In genomic region chr2:78890940-78891339, GRCh38 we compare ENCODE assay signal across 27 cellular contexts.
"Had no signal": no experiment of that assay in that cellular context is flagged by ENCODE, and none has a peak within 500 bp of the region (broad histone marks: within the 10 kb centered on the region; RNA-seq: fewer than 3 reads in every experiment).

No MANE protein-coding gene starts in this region.

- H3K36me3 Mint-ChIP-seq: activated CD4-positive, alpha-beta memory T cell treated with anti-CD3 and anti-CD28 coated beads for 36 hours; activated naive CD8-positive, alpha-beta T cell had no signal

- H3K4me1 Mint-ChIP-seq: activated CD4-positive, alpha-beta T cell treated with anti-CD3 and anti-CD28 coated beads for 36 hours; activated CD4-positive, alpha-beta T cell treated with anti-CD3 and anti-CD28 coated beads, Interleukin-2, amount 10 ng/mL, durations not matched to agents 24 days and 14 days; central memory CD8-positive, alpha-beta T cell; T-helper 17 cell had no signal

- H3K9me3 ChIP-seq: gastroesophageal sphincter had no signal

- DNase-seq: activated CD4-positive, alpha-beta memory T cell treated with anti-CD3 and anti-CD28 coated beads for 36 hours; activated CD4-positive, alpha-beta T cell treated with anti-CD3 and anti-CD28 coated beads for 36 hours; activated CD4-positive, alpha-beta T cell treated with anti-CD3 and anti-CD28 coated beads, Interleukin-2, amount 10 ng/mL, durations not matched to agents 24 days and 14 days; activated CD4-positive, CD25-positive, alpha-beta regulatory T cell; activated CD4-positive, CD25-positive, alpha-beta regulatory T cell treated with anti-CD3 and anti-CD28 coated beads, Interleukin-2, amount 50 U/mL, for 72 hours; activated CD8-positive, alpha-beta memory T cell treated with anti-CD3 and anti-CD28 coated beads, Interleukin-2, amount 50 U/mL, for 48 hours; activated gamma-delta T cell; activated naive CD4-positive, alpha-beta T cell; activated naive CD4-positive, alpha-beta T cell treated with anti-CD3 and anti-CD28 coated beads, Interleukin-2, amount 50 U/mL, for 16 hours; activated T-cell treated with anti-CD3 and anti-CD28 coated beads for 4 hours; activated T-cell treated with anti-CD3 and anti-CD28 coated beads, Interleukin-2, amount 50 U/mL, for 24 hours; activated T-cell treated with anti-CD3 and anti-CD28 coated beads, Interleukin-2, amount 50 U/mL, for 72 hours; amniotic stem cell; brain microvascular endothelial cell; dermis blood vessel endothelial cell; effector CD4-positive, alpha-beta T cell; effector memory CD8-positive, alpha-beta T cell; erythroblast; esophagus squamous epithelium; foreskin melanocyte; T-helper 1 cell; T-helper 17 cell had no signal

- H3K27ac ChIP-seq: brain microvascular endothelial cell, coronary artery, esophagus squamous epithelium, gastroesophageal sphincter had no signal

- H3K27me3 ChIP-seq: brain microvascular endothelial cell, esophagus squamous epithelium, gastroesophageal sphincter had no signal

- H3K36me3 ChIP-seq: brain microvascular endothelial cell, esophagus squamous epithelium, gastroesophageal sphincter had no signal

- H3K27ac Mint-ChIP-seq: activated CD4-positive, alpha-beta memory T cell treated with anti-CD3 and anti-CD28 coated beads for 36 hours; activated CD4-positive, alpha-beta T cell treated with anti-CD3 and anti-CD28 coated beads for 36 hours; activated CD4-positive, alpha-beta T cell treated with anti-CD3 and anti-CD28 coated beads, Interleukin-2, amount 10 ng/mL, durations not matched to agents 24 days and 14 days; activated naive CD8-positive, alpha-beta T cell; activated T-cell treated with anti-CD3 and anti-CD28 coated beads, Interleukin-2, amount 50 U/mL, for 24 hours; activated T-cell treated with anti-CD3 and anti-CD28 coated beads, Interleukin-2, amount 50 U/mL, for 72 hours; effector memory CD8-positive, alpha-beta T cell; T-helper 17 cell; T-helper 2 cell treated with Interferon-gamma antibody and Interleukin-4, amounts not matched to agents 5 μg/mL and 100 μg/mL, for 36 hours had no signal

- ATAC-seq: activated CD4-positive, alpha-beta T cell treated with anti-CD3 and anti-CD28 coated beads for 36 hours; activated T-cell treated with anti-CD3 and anti-CD28 coated beads, Interleukin-2, amount 50 U/mL, for 72 hours; effector memory CD8-positive, alpha-beta T cell; gastroesophageal sphincter; T-helper 17 cell had no signal

- H3K4me1 ChIP-seq: esophagus squamous epithelium, gastroesophageal sphincter had no signal

- H3K27me3 Mint-ChIP-seq: activated CD4-positive, alpha-beta memory T cell treated with anti-CD3 and anti-CD28 coated beads for 36 hours; activated CD4-positive, alpha-beta T cell treated with anti-CD3 and anti-CD28 coated beads for 36 hours; activated CD4-positive, alpha-beta T cell treated with anti-CD3 and anti-CD28 coated beads, Interleukin-2, amount 10 ng/mL, durations not matched to agents 24 days and 14 days; activated naive CD8-positive, alpha-beta T cell; activated T-cell treated with anti-CD3 and anti-CD28 coated beads, Interleukin-2, amount 50 U/mL, for 24 hours; central memory CD8-positive, alpha-beta T cell; effector memory CD8-positive, alpha-beta T cell; T-helper 17 cell had no signal

- H3K4me3 ChIP-seq: coronary artery, esophagus squamous epithelium, gastroesophageal sphincter had no signal

- H3K4me3 Mint-ChIP-seq: activated CD4-positive, alpha-beta memory T cell treated with anti-CD3 and anti-CD28 coated beads for 36 hours; activated CD4-positive, alpha-beta T cell treated with anti-CD3 and anti-CD28 coated beads for 36 hours; activated CD4-positive, alpha-beta T cell treated with anti-CD3 and anti-CD28 coated beads, Interleukin-2, amount 10 ng/mL, durations not matched to agents 24 days and 14 days; activated naive CD8-positive, alpha-beta T cell; activated T-cell treated with anti-CD3 and anti-CD28 coated beads, Interleukin-2, amount 50 U/mL, for 24 hours; activated T-cell treated with anti-CD3 and anti-CD28 coated beads, Interleukin-2, amount 50 U/mL, for 72 hours; central memory CD8-positive, alpha-beta T cell; effector memory CD8-positive, alpha-beta T cell; T-helper 17 cell; T-helper 2 cell treated with Interferon-gamma antibody and Interleukin-4, amounts not matched to agents 5 μg/mL and 100 μg/mL, for 36 hours had no signal
